ENCODE assay signal across 19 cellular contexts in the genomic region with DNA sequence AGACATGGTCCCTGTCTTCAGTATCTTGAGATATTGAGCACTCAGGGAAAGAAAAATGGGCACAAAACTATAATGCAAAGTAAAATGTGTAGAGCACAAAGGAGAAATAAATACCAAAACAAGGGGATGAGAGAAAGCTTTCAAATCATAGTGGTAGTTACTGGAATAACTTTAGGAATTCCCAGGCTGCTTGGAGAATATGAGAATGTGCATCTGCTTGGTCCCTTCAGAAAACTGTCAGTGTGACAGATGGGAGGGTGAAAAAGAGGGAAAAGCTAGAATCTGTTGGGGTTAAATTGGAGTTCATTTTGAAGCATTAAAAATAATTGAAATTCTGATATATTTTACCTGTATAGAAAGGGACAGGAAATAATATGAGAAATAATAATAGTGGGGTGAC. TPM values are rescaled to one million over a fixed set of nuclear protein-coding genes. Genes with fewer than 3 reads are reported as not detected.
DNase-seq lines count a peak whose midpoint lies in the region; ATAC-seq and TF ChIP-seq lines count a peak whose summit lies in the region.
"Had no signal": no experiment of that assay in that cellular context is flagged by ENCODE, and none has a peak within 500 bp of the region (broad histone marks: within the 10 kb centered on the region; RNA-seq: fewer than 3 reads in every experiment).

No MANE protein-coding gene starts in this region.

- POLR2A ChIA-PET in WTC11 (lab: Charles Lee), result no interaction called here

- no peaks in the 10 kb centered on the region for H3K9me3 Mint-ChIP-seq in WTC11
- H3K9me3 Mint-ChIP-seq: CD8-positive, alpha-beta memory T cell; IgD-negative memory B cell had no signal

- H3K36me3 Mint-ChIP-seq in WTC11, result no peaks in the 10 kb centered on the region
- H3K36me3 Mint-ChIP-seq: CD8-positive, alpha-beta memory T cell; IgD-negative memory B cell had no signal

- H3K27me3 Mint-ChIP-seq in WTC11 (ENCODE audit: low read depth), result no peaks in the 10 kb centered on the region
- H3K27me3 Mint-ChIP-seq: CD4-positive, CD25-positive, alpha-beta regulatory T cell; IgD-negative memory B cell had no signal

- no peak overlapping the region for H3K4me3 Mint-ChIP-seq in WTC11
- H3K4me3 Mint-ChIP-seq: CD4-positive, CD25-positive, alpha-beta regulatory T cell; CD8-positive, alpha-beta memory T cell; IgD-negative memory B cell had no signal

- ATAC-seq in WTC11, result no peak
- ATAC-seq: HepG2 had no signal

- peak; percentile 62 for DNase-seq in LHCN-M2 (ENCODE audit: low read depth)
- DNase-seq in WTC11 (ENCODE audit: low spot score), result no peak
- DNase-seq in myocyte (ENCODE audit: low read depth), result peak; percentile 86
- no peak for DNase-seq in T1000 (lab: John Stamatoyannopoulos, UW)
- no peak for DNase-seq in HPDE6-E6E7 (ENCODE audit: extremely low spot score)
- DNase-seq in foreskin melanocyte, result no peak
- DNase-seq: ACHN; BE2C; C1 segment of cervical spinal cord; CD4-positive, CD25-positive, alpha-beta regulatory T cell; CD8-positive, alpha-beta memory T cell; COR-L47; DMS153; DMS79; GDM1; H7; KG1 had no signal

- 0 out of 2 replicates have a peak overlapping the region, but pooled peaks have one; percentile 10 for H3K27ac Mint-ChIP-seq in WTC11
- H3K27ac Mint-ChIP-seq: CD4-positive, CD25-positive, alpha-beta regulatory T cell; CD8-positive, alpha-beta memory T cell; IgD-negative memory B cell had no signal

- H3K4me1 Mint-ChIP-seq in WTC11, result peaks cover 63% of the 10 kb centered on the region

- no peak for TF ChIP-seq CTCF in WTC11 (IDR thresholded peaks at IDR 0.05)

- CTCF ChIA-PET in WTC11 (lab: Charles Lee), result interaction anchor here (0.6 kb wide), 1 partner anchor 16 kb away, joined by 3 read pairs; no protein-coding TSS in a partner anchor

TF ChIP-seq in WTC11, 78 proteins besides CTCF, POLR2A, EP300 and RAD21:
- TF ChIP-seq ESRRA (CRISPR knock-in tag; IDR thresholded peaks at IDR 0.05; ENCODE audit: borderline replicate concordance), result no peak
- TF ChIP-seq, protein P1, sequence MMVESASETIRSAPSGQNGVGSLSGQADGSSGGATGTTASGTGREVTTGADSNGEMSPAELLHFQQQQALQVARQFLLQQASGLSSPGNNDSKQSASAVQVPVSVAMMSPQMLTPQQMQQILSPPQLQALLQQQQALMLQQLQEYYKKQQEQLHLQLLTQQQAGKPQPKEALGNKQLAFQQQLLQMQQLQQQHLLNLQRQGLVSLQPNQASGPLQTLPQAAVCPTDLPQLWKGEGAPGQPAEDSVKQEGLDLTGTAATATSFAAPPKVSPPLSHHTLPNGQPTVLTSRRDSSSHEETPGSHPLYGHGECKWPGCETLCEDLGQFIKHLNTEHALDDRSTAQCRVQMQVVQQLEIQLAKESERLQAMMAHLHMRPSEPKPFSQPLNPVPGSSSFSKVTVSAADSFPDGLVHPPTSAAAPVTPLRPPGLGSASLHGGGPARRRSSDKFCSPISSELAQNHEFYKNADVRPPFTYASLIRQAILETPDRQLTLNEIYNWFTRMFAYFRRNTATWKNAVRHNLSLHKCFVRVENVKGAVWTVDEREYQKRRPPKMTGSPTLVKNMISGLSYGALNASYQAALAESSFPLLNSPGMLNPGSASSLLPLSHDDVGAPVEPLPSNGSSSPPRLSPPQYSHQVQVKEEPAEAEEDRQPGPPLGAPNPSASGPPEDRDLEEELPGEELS (CRISPR knock-in tag; IDR thresholded peaks at IDR 0.05), result no peak
- TF ChIP-seq, protein P2, sequence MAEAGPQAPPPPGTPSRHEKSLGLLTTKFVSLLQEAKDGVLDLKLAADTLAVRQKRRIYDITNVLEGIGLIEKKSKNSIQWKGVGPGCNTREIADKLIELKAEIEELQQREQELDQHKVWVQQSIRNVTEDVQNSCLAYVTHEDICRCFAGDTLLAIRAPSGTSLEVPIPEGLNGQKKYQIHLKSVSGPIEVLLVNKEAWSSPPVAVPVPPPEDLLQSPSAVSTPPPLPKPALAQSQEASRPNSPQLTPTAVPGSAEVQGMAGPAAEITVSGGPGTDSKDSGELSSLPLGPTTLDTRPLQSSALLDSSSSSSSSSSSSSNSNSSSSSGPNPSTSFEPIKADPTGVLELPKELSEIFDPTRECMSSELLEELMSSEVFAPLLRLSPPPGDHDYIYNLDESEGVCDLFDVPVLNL (CRISPR knock-in tag; IDR thresholded peaks at IDR 0.05; ENCODE audit: borderline replicate concordance, low read depth), result no peak

RNA-seq across cellular contexts. Expression of a gene that starts 15.3 kb away (rescaled TPM):
- total RNA-seq in LHCN-M2 (2014; rRNA removed) (20.8 and 23.0 TPM in 2 replicates), WTC11 (2021) (9.0 to 12.4 TPM (median 10.3 TPM) in 3 replicates), myocyte (17.4 and 26.2 TPM in 2 replicates)
- 11.3 TPM for polyA plus RNA-seq in LHCN-M2 (2012)
- polyA plus RNA-seq in myocyte (2012), result 17.3 TPM

Comparison
In these comparisons a context has a peak if more than half of its experiments do, and no peak if none do; other contexts are left out.
1. DNase-seq: peak in LHCN-M2 (single experiment) and myocyte (single experiment); none in WTC11 (single experiment), T1000 (single experiment), HPDE6-E6E7 (single experiment) and foreskin melanocyte (single experiment).